ENCODE assay signal across 25 cellular contexts in the genomic region with DNA sequence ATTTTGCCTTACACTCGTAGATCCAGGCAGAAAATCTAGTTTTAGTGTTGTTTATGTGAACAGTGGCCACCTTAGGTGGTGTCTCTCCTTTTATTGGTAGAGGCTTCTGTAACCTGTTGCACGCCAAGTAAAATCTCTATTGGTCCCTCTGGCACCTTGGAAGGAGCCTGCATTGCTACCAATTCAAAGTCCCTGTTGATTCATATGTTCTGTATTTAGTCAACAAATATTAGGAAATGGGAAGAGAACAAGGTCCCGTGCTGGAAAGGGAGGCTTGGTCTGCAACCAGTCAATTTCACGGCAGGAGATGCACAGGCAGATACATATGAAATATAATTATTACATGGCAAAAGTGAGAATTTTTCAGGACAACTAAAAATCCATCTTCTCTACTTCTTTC. TPM values are rescaled to one million over a fixed set of nuclear protein-coding genes. Genes with fewer than 3 reads are reported as not detected.
"Had no signal": no experiment of that assay in that cellular context is flagged by ENCODE, and none has a peak within 500 bp of the region (broad histone marks: within the 10 kb centered on the region; RNA-seq: fewer than 3 reads in every experiment).

No MANE protein-coding gene starts in this region.

- ATAC-seq: Panc1, PC-3 had no signal

- H3K9ac ChIP-seq: SK-N-SH had no signal

- H3K9me3 ChIP-seq: MG63, SK-N-SH had no signal

- H3K27ac ChIP-seq: RWPE1 had no signal

- H3K27me3 ChIP-seq: MG63 had no signal

- DNase-seq: IMR-90, Karpas-422, KG1, MG63, NCI-H1092, NCI-H1105 treated with DMSO at 0.1 percent for 48 hours, NCI-H1417 treated with DMSO at 0.1 percent for 48 hours, NCI-H146, NCI-H1694 treated with DMSO at 0.1 percent for 48 hours, NCI-H1930, NCI-H2081, NCI-H2107, NCI-H2227 treated with DMSO at 0.1 percent for 48 hours, NCI-H524 treated with DMSO at 0.1 percent for 48 hours, NCI-H69, NCI-H774, PC-3, SHP77, SK-N-SH had no signal

- H3K4me3 ChIP-seq: MG63 had no signal

- H3K36me3 ChIP-seq: MG63 had no signal

RNA-seq across cellular contexts. Expression of a gene that starts 6.4 kb away (rescaled TPM):
- total RNA-seq: OCI-LY7 had no signal

RNA-seq across cellular contexts. Expression of a gene that starts 15.4 kb away (rescaled TPM):
- total RNA-seq: HT-29, IMR-90, NCI-H460, OCI-LY7, PC-3, SK-MEL-5 had no signal
- polyA plus RNA-seq: IMR-90, SK-N-SH had no signal
